Comparison of ENCODE assay signal across 8 cellular contexts in genomic region chr7:12210179-12211053, GRCh38. TPM values are rescaled to one million over a fixed set of nuclear protein-coding genes. Genes with fewer than 3 reads are reported as not detected.
DNase-seq lines count a peak whose midpoint lies in the region; ATAC-seq and TF ChIP-seq lines count a peak whose summit lies in the region.

No MANE protein-coding gene starts in this region.

- peak overlapping the region; percentile 91 for H3K9ac ChIP-seq in KMS-11

- peaks cover 18% of the 10 kb centered on the region for H3K4me1 ChIP-seq in KMS-11 (ENCODE audit: low read depth, poor library complexity, severe bottlenecking)

- intact Hi-C loops in left ventricle myocardium superior (cut with micrococcal nuclease), result no loop called here

- H3K79me2 ChIP-seq in KMS-11 (ENCODE audit: insufficient read depth, low read depth), result peaks cover 25% of the 10 kb centered on the region; the same call in 1 of the 2 replicates

- no peaks in the 10 kb centered on the region for H3K27me3 ChIP-seq in KMS-11 (ENCODE audit: insufficient read depth, low read depth)

- peak overlapping the region; percentile 93 for H3K27ac ChIP-seq in KMS-11

- peak; percentile 51 to 64 for DNase-seq in activated CD4-positive, alpha-beta T cell treated with anti-CD3 and anti-CD28 coated beads for 4 hours
- no peak for DNase-seq in activated CD4-positive, alpha-beta T cell treated with anti-CD3 and anti-CD28 coated beads for 1 hour
- DNase-seq in H4 (ENCODE audit: low spot score), result peak; percentile 54
- peak; percentile 52 for DNase-seq in activated naive CD4-positive, alpha-beta T cell treated with anti-CD3 and anti-CD28 coated beads, Interleukin-2, amount 50 U/mL, for 16 hours
- no peak for DNase-seq in left ventricle myocardium superior
- DNase-seq in renal cortical epithelial cell (ENCODE audit: low read depth), result peak; percentile 59
- no peak for DNase-seq in G401 (ENCODE audit: low spot score)

- peak overlapping the region; percentile 44 for H3K4me3 ChIP-seq in KMS-11 (IDR thresholded peaks at IDR 0.05; ENCODE audit: insufficient read depth, low read depth, low read length)

- in situ Hi-C loops in G401 (cut with HindIII; ENCODE audit: low sequenced_read_pairs), result no loop called here

- H3K4me2 ChIP-seq in KMS-11, result peak overlapping the region; percentile 58

- peak overlapping the region; percentile 86 for H2AFZ ChIP-seq in KMS-11 (ENCODE audit: low read depth)

- TF ChIP-seq CTCF in KMS-11 (conservative IDR thresholded peaks at IDR 0.05; ENCODE audit: low read depth, low read length), result no peak

- no peaks in the 10 kb centered on the region for H3K36me3 ChIP-seq in KMS-11 (ENCODE audit: insufficient read depth)

- no peaks in the 10 kb centered on the region for H4K20me1 ChIP-seq in KMS-11 (ENCODE audit: insufficient read depth)

- peak; percentile 54 for ATAC-seq in left ventricle myocardium superior

RNA-seq across cellular contexts. Expression of gene TMEM106B, which starts 0.7 kb away (rescaled TPM):
- 181 and 208 TPM in 2 replicates for total RNA-seq in H4 (2014; rRNA removed; shearing (Covaris generic))
- total RNA-seq in left ventricle myocardium superior (48.9 TPM), renal cortical epithelial cell (98.5 and 117 TPM in 2 replicates)
- 40.0 and 57.2 TPM in 2 replicates for total RNA-seq in G401 (2014; rRNA removed; shearing (Covaris generic))

Comparison
In these comparisons a context has a peak if more than half of its experiments do, and no peak if none do; other contexts are left out.
1. DNase-seq: peak in activated CD4-positive, alpha-beta T cell treated with anti-CD3 and anti-CD28 coated beads for 4 hours (2 of 2), H4 (single experiment), activated naive CD4-positive, alpha-beta T cell treated with anti-CD3 and anti-CD28 coated beads, Interleukin-2, amount 50 U/mL, for 16 hours (single experiment) and renal cortical epithelial cell (single experiment); none in activated CD4-positive, alpha-beta T cell treated with anti-CD3 and anti-CD28 coated beads for 1 hour (single experiment), left ventricle myocardium superior (single experiment) and G401 (single experiment).